28 cellular contexts compared by ENCODE assay signal in the genomic region with DNA sequence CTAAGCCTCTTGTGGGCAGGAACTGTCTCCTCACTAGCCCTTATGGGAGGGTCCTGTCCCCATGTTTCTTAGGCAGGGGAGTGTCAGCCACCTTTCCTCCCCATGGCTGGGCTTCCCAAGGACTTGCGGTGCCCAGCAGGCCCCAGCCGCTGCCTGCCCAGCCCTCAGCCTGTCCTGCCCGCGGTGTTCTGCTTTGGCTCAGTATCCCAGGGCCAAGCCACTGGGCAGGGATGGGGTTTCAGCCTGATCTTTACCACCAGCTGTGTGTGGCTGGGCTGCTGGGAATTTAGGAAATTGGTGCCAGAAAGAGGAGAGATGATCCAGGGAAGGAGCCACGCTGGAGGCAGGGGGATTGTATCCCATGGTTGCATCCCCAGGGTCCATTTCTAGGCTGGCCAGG. TPM values are rescaled to one million over a fixed set of nuclear protein-coding genes. Genes with fewer than 3 reads are reported as not detected.
"Had no signal": no experiment of that assay in that cellular context is flagged by ENCODE, and none has a peak within 500 bp of the region (broad histone marks: within the 10 kb centered on the region; RNA-seq: fewer than 3 reads in every experiment).

No MANE protein-coding gene starts in this region.

- H3K9me3 ChIP-seq: left ventricle myocardium inferior, SK-N-SH, stomach had no signal

- DNase-seq: activated CD4-positive, alpha-beta T cell treated with anti-CD3 and anti-CD28 coated beads, Interleukin-2, amount 10 ng/mL, durations not matched to agents 24 days and 14 days; activated CD8-positive, alpha-beta memory T cell treated with anti-CD3 and anti-CD28 coated beads, Interleukin-2, amount 10 ng/mL, durations not matched to agents 7 days and 5 days; activated CD8-positive, alpha-beta T cell treated with anti-CD3 and anti-CD28 coated beads for 36 hours; activated T-cell treated with anti-CD3 and anti-CD28 coated beads for 4 hours; aorta; caudate nucleus; dermis blood vessel endothelial cell; effector CD8-positive, alpha-beta T cell; foreskin melanocyte; glutamatergic neuron; hippocampal formation; left ventricle myocardium inferior; occipital lobe; retina; SK-N-SH; stimulated activated CD4-positive, alpha-beta T cell treated with anti-CD3 and anti-CD28 coated beads, Interleukin-2, amount 100 ng/mL, for 24 hours; stomach had no signal

- H3K36me3 ChIP-seq: left ventricle myocardium inferior, stomach had no signal

- H3K4me3 ChIP-seq: left ventricle myocardium inferior, skin epidermis, stomach had no signal

- ATAC-seq: activated CD4-positive, CD25-positive, alpha-beta regulatory T cell treated with anti-CD3 and anti-CD28 coated beads, Interleukin-2, amount 50 U/mL, for 24 hours; activated CD8-positive, alpha-beta memory T cell treated with anti-CD3 and anti-CD28 coated beads, Interleukin-2, amount 10 ng/mL, durations not matched to agents 7 days and 5 days; activated CD8-positive, alpha-beta T cell treated with anti-CD3 and anti-CD28 coated beads for 36 hours; activated naive CD4-positive, alpha-beta T cell treated with anti-CD3 and anti-CD28 coated beads, Interleukin-2, amount 50 U/mL, for 72 hours; stimulated activated memory B cell treated with anti-CD40 and anti-IgM and Interleukin-4, amounts not matched to agents 10 μg/mL and 1 μg/mL and 100 μg/mL, for 72 hours had no signal

- H3K4me1 ChIP-seq: left ventricle myocardium inferior, stomach had no signal

- H3K27me3 ChIP-seq: stomach had no signal

- H3K27ac ChIP-seq: left ventricle myocardium inferior, stomach, VCaP had no signal

RNA-seq across cellular contexts. Expression of a gene that starts 6.9 kb away (rescaled TPM):
- total RNA-seq: activated CD4-positive, alpha-beta T cell treated with anti-CD3 and anti-CD28 coated beads, Interleukin-2, amount 10 ng/mL, durations not matched to agents 24 days and 14 days; activated CD8-positive, alpha-beta memory T cell treated with anti-CD3 and anti-CD28 coated beads, Interleukin-2, amount 10 ng/mL, durations not matched to agents 7 days and 5 days; activated CD8-positive, alpha-beta T cell treated with anti-CD3 and anti-CD28 coated beads for 36 hours; activated naive CD4-positive, alpha-beta T cell treated with anti-CD3 and anti-CD28 coated beads, Interleukin-2, amount 50 U/mL, for 72 hours; activated T-helper 1 cell treated with anti-CD3 and anti-CD28 coated beads, Interleukin-12 subunit alpha, Interleukin-12 subunit beta, Interleukin-2, Interleukin-4 antibody, amounts not matched to agents 30 ng/mL and 10 ng/mL and 1 ng/mL, durations not matched to agents 14 hours and 24 hours and 36 hours; left ventricle myocardium inferior; occipital lobe; T-helper 2 cell treated with Interferon-gamma antibody and Interleukin-4, amounts not matched to agents 100 ng/mL and 5 ng/mL, for 36 hours had no signal
- polyA plus RNA-seq: neural cell had no signal

RNA-seq across cellular contexts. Expression of a gene that starts 56.7 kb away (rescaled TPM):
- total RNA-seq: activated CD4-positive, alpha-beta T cell treated with anti-CD3 and anti-CD28 coated beads, Interleukin-2, amount 10 ng/mL, durations not matched to agents 24 days and 14 days; activated CD8-positive, alpha-beta memory T cell treated with anti-CD3 and anti-CD28 coated beads, Interleukin-2, amount 10 ng/mL, durations not matched to agents 7 days and 5 days; activated T-helper 1 cell treated with anti-CD3 and anti-CD28 coated beads, Interleukin-12 subunit alpha, Interleukin-12 subunit beta, Interleukin-2, Interleukin-4 antibody, amounts not matched to agents 30 ng/mL and 10 ng/mL and 1 ng/mL, durations not matched to agents 14 hours and 24 hours and 36 hours; aorta; dermis blood vessel endothelial cell; left ventricle myocardium inferior; mammary epithelial cell; T-helper 2 cell treated with Interferon-gamma antibody and Interleukin-4, amounts not matched to agents 100 ng/mL and 5 ng/mL, for 36 hours; temporal lobe had no signal
- polyA plus RNA-seq: esophagus, mammary epithelial cell, neural cell, SK-N-SH had no signal
